1 cellular context compared by ENCODE assay signal in the genomic region with DNA sequence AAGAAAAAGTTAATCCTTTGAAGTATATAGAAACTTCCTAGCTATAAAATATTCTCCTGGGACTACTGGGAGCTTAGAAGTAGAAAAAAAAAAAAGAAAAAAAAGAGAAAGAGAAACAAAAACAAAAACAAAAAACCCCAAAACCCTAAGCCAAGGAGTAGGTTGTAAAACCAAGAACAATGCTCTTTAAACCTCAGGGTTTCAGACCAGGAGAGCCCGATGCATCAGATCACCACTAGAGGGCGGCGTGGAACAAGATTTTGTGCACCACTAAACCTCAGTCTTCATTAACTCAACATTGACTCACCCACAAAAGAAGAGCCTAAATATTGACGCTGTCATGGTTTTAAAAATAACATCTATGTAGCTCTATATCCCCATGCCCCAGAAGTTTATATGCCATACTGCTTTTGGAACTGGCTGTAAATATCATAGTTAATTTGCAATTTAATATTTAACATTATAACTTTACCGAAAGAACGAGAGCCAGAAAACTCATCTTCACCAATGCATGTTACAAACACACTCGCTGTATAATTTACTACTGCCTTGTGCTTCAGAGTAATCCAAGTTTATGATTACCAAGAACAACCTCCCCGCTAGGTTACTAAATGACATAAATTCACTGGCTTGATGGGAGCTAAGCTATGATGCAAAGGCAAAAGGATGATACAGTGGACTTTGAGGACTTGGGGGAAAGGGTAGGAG.
TF ChIP-seq lines count a peak whose summit lies in the region.

No MANE protein-coding gene starts in this region.

TF ChIP-seq in H1, 55 proteins besides CTCF, POLR2A, EP300 and RAD21:
- TF ChIP-seq KDM5A (IDR thresholded peaks at IDR 0.05; ENCODE audit: low read length) (no peak), CREB1 (IDR thresholded peaks at IDR 0.05) (no peak), PHF8 (conservative IDR thresholded peaks at IDR 0.05; ENCODE audit: low read depth, low read length) (no peak), KDM4A (IDR thresholded peaks at IDR 0.05; ENCODE audit: low read depth, low read length, severe bottlenecking) (no peak), KDM1A (IDR thresholded peaks at IDR 0.05; ENCODE audit: borderline replicate concordance, low read length) (0 out of 2 replicates have a peak, but pooled peaks have one; percentile 38), TAF7 (optimal IDR thresholded peaks at IDR 0.05; ENCODE audit: borderline replicate concordance, low read depth, low read length) (peak; percentile 36), RBBP5 (IDR thresholded peaks at IDR 0.05; ENCODE audit: borderline replicate concordance, low read depth, low read length) (no peak), SP1 (IDR thresholded peaks at IDR 0.05; ENCODE audit: low read depth, low read length) (peak; percentile 35; the same call in 1 of the 2 replicates), SRF (IDR thresholded peaks at IDR 0.05; ENCODE audit: low read depth, low read length) (no peak), SIN3A (conservative IDR thresholded peaks at IDR 0.05 in 1 of 2, IDR thresholded peaks at IDR 0.05 in 1 of 2; ENCODE audit: low read depth in 1 of 2, low read length in 2 of 2) (no peak)
- TF ChIP-seq, protein P1, sequence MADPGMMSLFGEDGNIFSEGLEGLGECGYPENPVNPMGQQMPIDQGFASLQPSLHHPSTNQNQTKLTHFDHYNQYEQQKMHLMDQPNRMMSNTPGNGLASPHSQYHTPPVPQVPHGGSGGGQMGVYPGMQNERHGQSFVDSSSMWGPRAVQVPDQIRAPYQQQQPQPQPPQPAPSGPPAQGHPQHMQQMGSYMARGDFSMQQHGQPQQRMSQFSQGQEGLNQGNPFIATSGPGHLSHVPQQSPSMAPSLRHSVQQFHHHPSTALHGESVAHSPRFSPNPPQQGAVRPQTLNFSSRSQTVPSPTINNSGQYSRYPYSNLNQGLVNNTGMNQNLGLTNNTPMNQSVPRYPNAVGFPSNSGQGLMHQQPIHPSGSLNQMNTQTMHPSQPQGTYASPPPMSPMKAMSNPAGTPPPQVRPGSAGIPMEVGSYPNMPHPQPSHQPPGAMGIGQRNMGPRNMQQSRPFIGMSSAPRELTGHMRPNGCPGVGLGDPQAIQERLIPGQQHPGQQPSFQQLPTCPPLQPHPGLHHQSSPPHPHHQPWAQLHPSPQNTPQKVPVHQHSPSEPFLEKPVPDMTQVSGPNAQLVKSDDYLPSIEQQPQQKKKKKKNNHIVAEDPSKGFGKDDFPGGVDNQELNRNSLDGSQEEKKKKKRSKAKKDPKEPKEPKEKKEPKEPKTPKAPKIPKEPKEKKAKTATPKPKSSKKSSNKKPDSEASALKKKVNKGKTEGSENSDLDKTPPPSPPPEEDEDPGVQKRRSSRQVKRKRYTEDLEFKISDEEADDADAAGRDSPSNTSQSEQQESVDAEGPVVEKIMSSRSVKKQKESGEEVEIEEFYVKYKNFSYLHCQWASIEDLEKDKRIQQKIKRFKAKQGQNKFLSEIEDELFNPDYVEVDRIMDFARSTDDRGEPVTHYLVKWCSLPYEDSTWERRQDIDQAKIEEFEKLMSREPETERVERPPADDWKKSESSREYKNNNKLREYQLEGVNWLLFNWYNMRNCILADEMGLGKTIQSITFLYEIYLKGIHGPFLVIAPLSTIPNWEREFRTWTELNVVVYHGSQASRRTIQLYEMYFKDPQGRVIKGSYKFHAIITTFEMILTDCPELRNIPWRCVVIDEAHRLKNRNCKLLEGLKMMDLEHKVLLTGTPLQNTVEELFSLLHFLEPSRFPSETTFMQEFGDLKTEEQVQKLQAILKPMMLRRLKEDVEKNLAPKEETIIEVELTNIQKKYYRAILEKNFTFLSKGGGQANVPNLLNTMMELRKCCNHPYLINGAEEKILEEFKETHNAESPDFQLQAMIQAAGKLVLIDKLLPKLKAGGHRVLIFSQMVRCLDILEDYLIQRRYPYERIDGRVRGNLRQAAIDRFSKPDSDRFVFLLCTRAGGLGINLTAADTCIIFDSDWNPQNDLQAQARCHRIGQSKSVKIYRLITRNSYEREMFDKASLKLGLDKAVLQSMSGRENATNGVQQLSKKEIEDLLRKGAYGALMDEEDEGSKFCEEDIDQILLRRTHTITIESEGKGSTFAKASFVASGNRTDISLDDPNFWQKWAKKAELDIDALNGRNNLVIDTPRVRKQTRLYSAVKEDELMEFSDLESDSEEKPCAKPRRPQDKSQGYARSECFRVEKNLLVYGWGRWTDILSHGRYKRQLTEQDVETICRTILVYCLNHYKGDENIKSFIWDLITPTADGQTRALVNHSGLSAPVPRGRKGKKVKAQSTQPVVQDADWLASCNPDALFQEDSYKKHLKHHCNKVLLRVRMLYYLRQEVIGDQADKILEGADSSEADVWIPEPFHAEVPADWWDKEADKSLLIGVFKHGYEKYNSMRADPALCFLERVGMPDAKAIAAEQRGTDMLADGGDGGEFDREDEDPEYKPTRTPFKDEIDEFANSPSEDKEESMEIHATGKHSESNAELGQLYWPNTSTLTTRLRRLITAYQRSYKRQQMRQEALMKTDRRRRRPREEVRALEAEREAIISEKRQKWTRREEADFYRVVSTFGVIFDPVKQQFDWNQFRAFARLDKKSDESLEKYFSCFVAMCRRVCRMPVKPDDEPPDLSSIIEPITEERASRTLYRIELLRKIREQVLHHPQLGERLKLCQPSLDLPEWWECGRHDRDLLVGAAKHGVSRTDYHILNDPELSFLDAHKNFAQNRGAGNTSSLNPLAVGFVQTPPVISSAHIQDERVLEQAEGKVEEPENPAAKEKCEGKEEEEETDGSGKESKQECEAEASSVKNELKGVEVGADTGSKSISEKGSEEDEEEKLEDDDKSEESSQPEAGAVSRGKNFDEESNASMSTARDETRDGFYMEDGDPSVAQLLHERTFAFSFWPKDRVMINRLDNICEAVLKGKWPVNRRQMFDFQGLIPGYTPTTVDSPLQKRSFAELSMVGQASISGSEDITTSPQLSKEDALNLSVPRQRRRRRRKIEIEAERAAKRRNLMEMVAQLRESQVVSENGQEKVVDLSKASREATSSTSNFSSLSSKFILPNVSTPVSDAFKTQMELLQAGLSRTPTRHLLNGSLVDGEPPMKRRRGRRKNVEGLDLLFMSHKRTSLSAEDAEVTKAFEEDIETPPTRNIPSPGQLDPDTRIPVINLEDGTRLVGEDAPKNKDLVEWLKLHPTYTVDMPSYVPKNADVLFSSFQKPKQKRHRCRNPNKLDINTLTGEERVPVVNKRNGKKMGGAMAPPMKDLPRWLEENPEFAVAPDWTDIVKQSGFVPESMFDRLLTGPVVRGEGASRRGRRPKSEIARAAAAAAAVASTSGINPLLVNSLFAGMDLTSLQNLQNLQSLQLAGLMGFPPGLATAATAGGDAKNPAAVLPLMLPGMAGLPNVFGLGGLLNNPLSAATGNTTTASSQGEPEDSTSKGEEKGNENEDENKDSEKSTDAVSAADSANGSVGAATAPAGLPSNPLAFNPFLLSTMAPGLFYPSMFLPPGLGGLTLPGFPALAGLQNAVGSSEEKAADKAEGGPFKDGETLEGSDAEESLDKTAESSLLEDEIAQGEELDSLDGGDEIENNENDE (IDR thresholded peaks at IDR 0.05; ENCODE audit: insufficient replicate concordance, low read length) = peak; percentile 43
- TF ChIP-seq, protein P2, sequence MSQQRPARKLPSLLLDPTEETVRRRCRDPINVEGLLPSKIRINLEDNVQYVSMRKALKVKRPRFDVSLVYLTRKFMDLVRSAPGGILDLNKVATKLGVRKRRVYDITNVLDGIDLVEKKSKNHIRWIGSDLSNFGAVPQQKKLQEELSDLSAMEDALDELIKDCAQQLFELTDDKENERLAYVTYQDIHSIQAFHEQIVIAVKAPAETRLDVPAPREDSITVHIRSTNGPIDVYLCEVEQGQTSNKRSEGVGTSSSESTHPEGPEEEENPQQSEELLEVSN (IDR thresholded peaks at IDR 0.05) = no peak
- TF ChIP-seq, protein P3, sequence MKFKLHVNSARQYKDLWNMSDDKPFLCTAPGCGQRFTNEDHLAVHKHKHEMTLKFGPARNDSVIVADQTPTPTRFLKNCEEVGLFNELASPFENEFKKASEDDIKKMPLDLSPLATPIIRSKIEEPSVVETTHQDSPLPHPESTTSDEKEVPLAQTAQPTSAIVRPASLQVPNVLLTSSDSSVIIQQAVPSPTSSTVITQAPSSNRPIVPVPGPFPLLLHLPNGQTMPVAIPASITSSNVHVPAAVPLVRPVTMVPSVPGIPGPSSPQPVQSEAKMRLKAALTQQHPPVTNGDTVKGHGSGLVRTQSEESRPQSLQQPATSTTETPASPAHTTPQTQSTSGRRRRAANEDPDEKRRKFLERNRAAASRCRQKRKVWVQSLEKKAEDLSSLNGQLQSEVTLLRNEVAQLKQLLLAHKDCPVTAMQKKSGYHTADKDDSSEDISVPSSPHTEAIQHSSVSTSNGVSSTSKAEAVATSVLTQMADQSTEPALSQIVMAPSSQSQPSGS (IDR thresholded peaks at IDR 0.05; ENCODE audit: low read length) = 0 out of 2 replicates have a peak, but pooled peaks have one; percentile 70
